In the genomic region with DNA sequence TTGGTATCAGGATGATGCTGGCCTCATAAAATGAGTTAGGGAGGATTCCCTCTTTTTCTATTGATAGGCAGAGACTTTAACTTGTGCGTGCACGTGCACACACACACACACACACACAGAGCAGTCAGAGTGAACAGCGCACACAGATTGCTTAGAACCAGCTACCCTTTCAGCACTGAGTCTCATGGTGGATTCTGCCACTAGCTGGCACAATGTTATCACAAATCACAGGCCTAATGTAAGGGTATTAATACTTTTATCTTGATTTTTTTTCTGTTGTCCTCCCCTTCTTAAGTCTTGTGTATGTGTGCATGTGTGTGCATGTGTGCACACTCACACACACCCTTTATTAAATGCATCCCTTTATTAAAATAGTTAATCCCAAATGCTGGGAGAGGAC, we compare ENCODE assay signal across 1 cellular context.
TF ChIP-seq lines count a peak whose summit lies in the region.

No MANE protein-coding gene starts in this region.

TF ChIP-seq in HepG2, 621 proteins besides CTCF, POLR2A, EP300 and RAD21 (continued from another document):
- TF ChIP-seq, protein P1, sequence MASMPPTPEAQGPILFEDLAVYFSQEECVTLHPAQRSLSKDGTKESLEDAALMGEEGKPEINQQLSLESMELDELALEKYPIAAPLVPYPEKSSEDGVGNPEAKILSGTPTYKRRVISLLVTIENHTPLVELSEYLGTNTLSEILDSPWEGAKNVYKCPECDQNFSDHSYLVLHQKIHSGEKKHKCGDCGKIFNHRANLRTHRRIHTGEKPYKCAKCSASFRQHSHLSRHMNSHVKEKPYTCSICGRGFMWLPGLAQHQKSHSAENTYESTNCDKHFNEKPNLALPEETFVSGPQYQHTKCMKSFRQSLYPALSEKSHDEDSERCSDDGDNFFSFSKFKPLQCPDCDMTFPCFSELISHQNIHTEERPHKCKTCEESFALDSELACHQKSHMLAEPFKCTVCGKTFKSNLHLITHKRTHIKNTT (CRISPR knock-in tag; IDR thresholded peaks at IDR 0.05), result no peak
- no peak for TF ChIP-seq SMAD1 (CRISPR knock-in tag; IDR thresholded peaks at IDR 0.05; ENCODE audit: borderline replicate concordance, low read depth)
- TF ChIP-seq STAG1 (CRISPR knock-in tag; IDR thresholded peaks at IDR 0.05), result 0 out of 2 replicates have a peak, but pooled peaks have one; percentile 5
